Comparison of ENCODE assay signal across 19 cellular contexts in the genomic region with DNA sequence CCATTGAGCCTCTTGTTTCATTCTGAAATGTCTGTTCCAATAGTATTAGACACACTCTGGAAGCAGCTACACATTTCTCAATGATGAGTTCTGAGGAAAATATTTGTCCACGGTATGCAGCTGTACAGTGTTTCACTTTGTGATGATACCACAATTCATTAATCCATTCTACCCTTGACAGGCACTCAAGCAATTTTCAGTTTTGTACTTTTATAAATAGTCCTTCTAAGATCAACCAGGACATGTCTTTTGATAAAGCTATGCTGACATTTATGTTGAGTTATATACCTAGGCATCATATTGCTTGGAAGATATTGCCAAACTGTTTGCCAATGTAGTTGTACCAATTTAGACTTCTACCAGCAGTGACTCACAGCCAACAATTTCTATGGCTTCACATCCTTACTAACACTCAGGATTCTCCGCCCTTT.
DNase-seq lines count a peak whose midpoint lies in the region; ATAC-seq and TF ChIP-seq lines count a peak whose summit lies in the region.
"Had no signal": no experiment of that assay in that cellular context is flagged by ENCODE, and none has a peak within 500 bp of the region (broad histone marks: within the 10 kb centered on the region; RNA-seq: fewer than 3 reads in every experiment).

No MANE protein-coding gene starts in this region.

- TF ChIP-seq CTCF in fibroblast of mammary gland (conservative IDR thresholded peaks at IDR 0.05; ENCODE audit: control insufficient read depth, insufficient read depth, low read depth, low read length), result no peak

- no peaks in the 10 kb centered on the region for H3K36me3 ChIP-seq in adipocyte (ENCODE audit: control insufficient read depth, insufficient read depth, low read length, severe bottlenecking)
- H3K36me3 ChIP-seq: ovary had no signal

- H3K9ac ChIP-seq in adipocyte (ENCODE audit: low read length), result peak overlapping the region; percentile 70

- H3K4me3 ChIP-seq in adipocyte (ENCODE audit: low read length), result no peak overlapping the region
- no peak overlapping the region for H3K4me3 ChIP-seq in fibroblast of mammary gland (ENCODE audit: control insufficient read depth, low read depth, low read length)
- H3K4me3 ChIP-seq: ovary, skin epidermis had no signal

- DNase-seq in GM04504 (ENCODE audit: low read depth), result peak; percentile 52
- DNase-seq in adipocyte (ENCODE audit: low read depth), result peak; percentile 73
- DNase-seq in fibroblast of mammary gland (ENCODE audit: low read depth), result peak; percentile 29
- DNase-seq in stromal cell of bone marrow (ENCODE audit: low read depth), result peak; percentile 58
- DNase-seq in GM19238 (ENCODE audit: insufficient read length, low spot score), result no peak
- no peak for DNase-seq in SW480 (ENCODE audit: low spot score)
- DNase-seq: activated CD4-positive, CD25-positive, alpha-beta regulatory T cell; activated naive CD4-positive, alpha-beta T cell; caudate nucleus; CD4-positive, alpha-beta memory T cell; Karpas-422; NCI-H1930; NCI-H748 treated with DMSO at 0.1 percent for 48 hours; ovary; stimulated activated naive CD4-positive, alpha-beta T cell; T-helper 1 cell had no signal

- peaks cover 10% of the 10 kb centered on the region for H3K9me3 ChIP-seq in adipocyte (ENCODE audit: control insufficient read depth, low read length)
- H3K9me3 ChIP-seq: ovary had no signal

- ATAC-seq in GM21723 (IDR thresholded peaks at IDR 0.05; ENCODE audit: unreplicated experiment) (no peak), GM19467 (IDR thresholded peaks at IDR 0.05; ENCODE audit: unreplicated experiment) (no peak)

- H3K27me3 ChIP-seq in adipocyte (replicated peaks; ENCODE audit: control insufficient read depth, insufficient read depth, low read length), result no peaks in the 10 kb centered on the region
- H3K27me3 ChIP-seq: ovary had no signal

- peaks cover 32% of the 10 kb centered on the region for H3K4me1 ChIP-seq in adipocyte (ENCODE audit: control insufficient read depth, insufficient read depth, low read length)

Comparison
In these comparisons a context has a peak if more than half of its experiments do, and no peak if none do; other contexts are left out.
1. DNase-seq: peak in GM04504 (single experiment), adipocyte (single experiment), fibroblast of mammary gland (single experiment) and stromal cell of bone marrow (single experiment); none in GM19238 (single experiment) and SW480 (single experiment).